Comparison of ENCODE assay signal across 19 cellular contexts in the genomic region with DNA sequence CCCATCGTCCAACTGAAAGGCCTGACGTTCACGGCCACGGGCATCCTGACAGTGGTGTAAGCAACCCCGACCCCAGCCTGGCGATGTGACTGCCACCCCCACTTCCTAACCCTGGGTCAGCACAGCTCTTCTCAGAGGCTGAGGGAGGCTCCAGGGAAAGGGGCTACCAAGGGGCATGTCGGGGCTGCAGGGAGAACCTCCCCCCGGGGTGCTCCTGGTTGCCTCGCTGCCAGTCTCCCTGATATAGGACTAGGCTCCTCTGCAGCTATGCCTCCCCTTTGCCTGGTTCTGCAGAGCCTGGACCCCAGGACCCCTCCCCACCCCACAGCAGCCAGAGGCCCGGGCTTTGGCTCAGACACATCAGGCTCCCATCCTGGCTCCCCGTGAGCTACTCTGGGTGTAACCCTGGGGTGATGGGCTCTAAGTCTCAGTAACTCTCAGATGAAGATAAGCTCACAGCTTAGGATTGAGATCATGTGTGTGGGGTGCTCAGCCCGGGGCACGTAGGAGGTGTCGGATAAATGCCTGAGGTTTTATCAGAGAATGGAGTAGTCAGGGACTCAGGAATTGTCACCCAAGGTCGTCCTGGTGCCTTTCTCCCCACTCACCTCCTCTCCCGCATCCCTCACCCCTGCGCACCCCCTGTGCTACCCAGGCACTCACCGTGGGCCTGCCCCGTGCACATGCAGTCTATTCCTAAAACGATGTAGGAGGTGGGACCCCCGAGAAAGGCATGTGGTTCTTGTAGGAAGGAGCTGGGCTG. TPM values are rescaled to one million over a fixed set of nuclear protein-coding genes. Genes with fewer than 3 reads are reported as not detected.
DNase-seq lines count a peak whose midpoint lies in the region; ATAC-seq and TF ChIP-seq lines count a peak whose summit lies in the region.
"Had no signal": no experiment of that assay in that cellular context is flagged by ENCODE, and none has a peak within 500 bp of the region (broad histone marks: within the 10 kb centered on the region; RNA-seq: fewer than 3 reads in every experiment).

No MANE protein-coding gene starts in this region.

- peak overlapping the region; percentile 75 for H3K27ac ChIP-seq in C4-2B
- H3K27ac ChIP-seq in skeletal muscle tissue (ENCODE audit: low read depth, low read length), result no peak overlapping the region
- H3K27ac ChIP-seq: suprapubic skin had no signal

- H3K4me3 ChIP-seq in cardiac fibroblast (replicated peaks in 1 of 2; ENCODE audit: low read depth in 2 of 2, low read length in 2 of 2), result peak overlapping the region; percentile 37 to 62
- peak overlapping the region; percentile 35 to 54 (median 40) for H3K4me3 ChIP-seq in skeletal muscle tissue (ENCODE audit: low read length in 3 of 3)
- H3K4me3 ChIP-seq: suprapubic skin had no signal

- H3K4me1 ChIP-seq in skeletal muscle tissue (ENCODE audit: control insufficient read depth in 3 of 3, insufficient read depth in 3 of 3, low read length in 3 of 3), result peaks cover 0 to 3% (median 0%) of the 10 kb centered on the region in 3 donors
- H3K4me1 ChIP-seq: suprapubic skin had no signal

- peaks cover 0 to 4% (median 2%) of the 10 kb centered on the region in 3 donors for H3K27me3 ChIP-seq in skeletal muscle tissue (ENCODE audit: control insufficient read depth in 3 of 3, insufficient read depth in 3 of 3, low read length in 3 of 3)

- no peaks in the 10 kb centered on the region for H3K36me3 ChIP-seq in skeletal muscle tissue (ENCODE audit: control insufficient read depth in 3 of 3, insufficient read depth in 3 of 3, low read length in 3 of 3)
- H3K36me3 ChIP-seq: suprapubic skin had no signal

- ATAC-seq in GM21390 (IDR thresholded peaks at IDR 0.05; ENCODE audit: unreplicated experiment), result no peak
- ATAC-seq: left colon had no signal

- DNase-seq in NCI-H226, result peak; percentile 22
- DNase-seq in cardiac fibroblast (ENCODE audit: low read depth in 2 of 2), result no peak
- no peak for DNase-seq in GOT3 (lab: John Stamatoyannopoulos, UW)
- no peak for DNase-seq in AML-193 (lab: John Stamatoyannopoulos, UW)
- DNase-seq: activated CD4-positive, alpha-beta memory T cell treated with anti-CD3 and anti-CD28 coated beads, Interleukin-2, amount 10 ng/mL, durations not matched to agents 7 days and 5 days; activated T-cell treated with anti-CD3 and anti-CD28 coated beads, Interleukin-2, amount 50 U/mL, for 48 hours; effector CD8-positive, alpha-beta T cell; left colon; NCI-H187 treated with DMSO at 0.1 percent for 48 hours; NCI-H510A treated with DMSO at 0.1 percent for 48 hours; nucleus accumbens; right cardiac atrium; stimulated activated CD4-positive, alpha-beta T cell treated with anti-CD3 and anti-CD28 coated beads, Interleukin-2, amount 100 ng/mL, for 48 hours had no signal

- TF ChIP-seq CTCF in C4-2B (conservative IDR thresholded peaks at IDR 0.05), result no peak
- TF ChIP-seq CTCF in cardiac fibroblast (IDR thresholded peaks at IDR 0.05; ENCODE audit: low read depth, low read length), result no peak

- no peaks in the 10 kb centered on the region for H3K9me3 ChIP-seq in skeletal muscle tissue (ENCODE audit: control insufficient read depth in 3 of 3, low read length in 3 of 3)
- H3K9me3 ChIP-seq: suprapubic skin had no signal

- no peak overlapping the region for H3K9ac ChIP-seq in skeletal muscle tissue (ENCODE audit: low read depth in 1 of 3, low read length in 3 of 3)

RNA-seq across cellular contexts. Expression of gene ITGAD, which starts 10.6 kb away (rescaled TPM):
- total RNA-seq in skeletal muscle tissue, result under 0.01 TPM
- total RNA-seq: activated CD4-positive, alpha-beta memory T cell treated with anti-CD3 and anti-CD28 coated beads, Interleukin-2, amount 10 ng/mL, durations not matched to agents 7 days and 5 days; bronchial epithelial cell; fibroblast of lung; right cardiac atrium; suprapubic skin had no signal

RNA-seq across cellular contexts. Expression of gene COX6A2, which starts 24.4 kb away (rescaled TPM):
- total RNA-seq in skeletal muscle tissue, result 49.1 TPM
- total RNA-seq: activated CD4-positive, alpha-beta memory T cell treated with anti-CD3 and anti-CD28 coated beads, Interleukin-2, amount 10 ng/mL, durations not matched to agents 7 days and 5 days; bronchial epithelial cell; fibroblast of lung; left colon; suprapubic skin had no signal

RNA-seq across cellular contexts. Expression of gene ZNF843, which starts 38.8 kb away (rescaled TPM):
- 0.52 TPM for total RNA-seq in skeletal muscle tissue

RNA-seq across cellular contexts. Expression of gene ITGAX, which starts 48.8 kb away (rescaled TPM):
- total RNA-seq in skeletal muscle tissue, result 1.0 TPM
- total RNA-seq: bronchial epithelial cell had no signal

RNA-seq across cellular contexts. Expression of gene ARMC5, which starts 55.5 kb away (rescaled TPM):
- total RNA-seq in skeletal muscle tissue, result 6.8 TPM
